Comparison of ENCODE assay signal across 1 cellular context in the genomic region with DNA sequence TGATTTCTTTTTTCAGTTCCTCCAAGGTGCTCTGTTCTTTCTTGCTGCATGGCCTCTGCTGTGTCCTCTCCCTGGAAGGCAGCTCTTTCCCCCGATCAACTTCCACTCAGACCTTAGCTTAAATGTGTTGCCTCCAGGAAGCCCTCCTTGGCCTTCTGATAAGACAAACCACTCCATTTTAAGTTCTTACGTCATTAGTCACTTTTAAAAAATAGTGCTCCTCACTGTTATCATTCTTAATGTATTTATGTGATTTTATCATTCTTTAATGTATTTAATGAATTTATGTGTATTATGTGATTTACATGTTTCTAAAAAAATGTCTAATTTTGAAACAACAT.
TF ChIP-seq lines count a peak whose summit lies in the region.

No MANE protein-coding gene starts in this region.

TF ChIP-seq in endothelial cell of umbilical vein, 7 proteins besides CTCF, POLR2A, EP300 and RAD21:
- TF ChIP-seq FOS (IDR thresholded peaks at IDR 0.05; ENCODE audit: borderline replicate concordance, insufficient read depth, low read length), result no peak
- TF ChIP-seq MYC (IDR thresholded peaks at IDR 0.05; ENCODE audit: low read depth, low read length), result no peak
- no peak for TF ChIP-seq POLR2AphosphoS5 (IDR thresholded peaks at IDR 0.05; ENCODE audit: insufficient read depth, low read depth, low read length)
- TF ChIP-seq JUN (IDR thresholded peaks at IDR 0.05; ENCODE audit: borderline replicate concordance, insufficient read depth, insufficient read length, low read depth), result no peak
- TF ChIP-seq, protein P1, sequence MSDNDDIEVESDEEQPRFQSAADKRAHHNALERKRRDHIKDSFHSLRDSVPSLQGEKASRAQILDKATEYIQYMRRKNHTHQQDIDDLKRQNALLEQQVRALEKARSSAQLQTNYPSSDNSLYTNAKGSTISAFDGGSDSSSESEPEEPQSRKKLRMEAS (IDR thresholded peaks at IDR 0.05; ENCODE audit: insufficient read depth, insufficient read length), result no peak
- no peak for TF ChIP-seq GATA2 (IDR thresholded peaks at IDR 0.05; ENCODE audit: insufficient read depth, insufficient read length, low read depth, low read length)
- TF ChIP-seq EZH2 (IDR thresholded peaks at IDR 0.05; ENCODE audit: borderline replicate concordance, low read depth, low read length, severe bottlenecking), result no peak
